ENCODE assay signal across 8 cellular contexts in the genomic region with DNA sequence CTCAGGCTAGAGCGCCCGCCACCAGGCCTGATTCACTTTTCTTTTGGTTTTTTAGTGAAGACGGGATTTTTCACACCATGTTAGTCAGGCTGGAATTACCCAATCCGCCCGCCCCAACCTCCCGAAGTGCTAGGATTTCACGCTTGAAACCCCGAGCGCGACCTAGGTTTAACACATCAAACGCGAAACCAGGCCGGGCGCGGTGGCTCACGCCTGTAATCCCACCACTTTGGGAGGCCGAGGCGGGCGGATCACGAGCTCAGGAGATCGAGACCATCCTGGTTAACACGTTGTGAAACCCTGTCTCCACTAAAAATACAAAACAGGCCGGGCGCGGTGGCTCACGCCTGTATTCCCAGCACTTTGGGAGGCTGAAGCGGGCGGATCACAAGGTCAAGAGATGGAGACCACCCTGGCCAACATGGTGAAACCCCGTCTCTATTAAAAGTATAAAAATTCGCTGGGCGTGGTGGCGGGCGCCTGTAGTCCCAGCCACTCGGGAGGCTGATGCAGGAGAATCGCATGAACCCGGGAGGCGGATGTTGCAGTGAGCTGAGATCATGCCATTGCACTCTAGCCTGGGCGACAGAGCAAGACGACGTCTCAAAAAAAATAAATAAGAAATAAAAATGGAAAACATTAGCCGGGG. TPM values are rescaled to one million over a fixed set of nuclear protein-coding genes. Genes with fewer than 3 reads are reported as not detected.
DNase-seq lines count a peak whose midpoint lies in the region; ATAC-seq and TF ChIP-seq lines count a peak whose summit lies in the region.
"Not testable (repeated sequence)": the region's sequence is repeated elsewhere in the genome, so short reads cannot be mapped to it uniquely, and the experiment has no call there.

No MANE protein-coding gene starts in this region.

- not testable (repeated sequence) for H3K9me2 ChIP-seq in PC-3 (replicated peaks; ENCODE audit: low read length)

- H3F3A ChIP-seq in PC-3 (ENCODE audit: low read length, unreplicated experiment) = not testable (repeated sequence)

- H4K20me1 ChIP-seq in KMS-11 (ENCODE audit: insufficient read depth); PC-3 (ENCODE audit: low read length): not testable (repeated sequence)

- not testable (repeated sequence) for H3K9me3 Mint-ChIP-seq in activated CD8-positive, alpha-beta memory T cell treated with anti-CD3 and anti-CD28 coated beads, Interleukin-2, amount 10 ng/mL, durations not matched to agents 7 days and 5 days (ENCODE audit: low read depth); type B pancreatic cell

- CTCF ChIA-PET in PC-3 (lab: Charles Lee) = interaction anchor here (1.4 kb wide), 1 partner anchor 54 kb away, joined by 7 read pairs; the partner anchor contains the start of gene TMEM179B
- CTCF ChIA-PET in activated CD8-positive, alpha-beta memory T cell treated with anti-CD3 and anti-CD28 coated beads, Interleukin-2, amount 10 ng/mL, durations not matched to agents 7 days and 5 days (lab: Charles Lee) = interaction anchor here (0.6 to 2.9 kb wide), 11 partner anchors 14 to 998 kb away, joined by 3 to 41 read pairs (median 4); partner anchors contain the start of genes HNRNPUL2, MARK2, SLC3A2 and TMEM179B

- peak overlapping the region; percentile 86 for H3K9ac ChIP-seq in KMS-11
- H3K9ac ChIP-seq in PC-3 (ENCODE audit: low read length) = peak overlapping the region; percentile 95

- POLR2A ChIA-PET in PC-3 (lab: Charles Lee; ENCODE audit: unreplicated experiment) = interaction anchor here (0.5 to 2.2 kb wide), 32 partner anchors 9 to 1928 kb away, joined by 3 to 25 read pairs (median 4); partner anchors contain the start of genes C11orf98, CSKMT, GANAB and HNRNPUL2

- DNase-seq in GM06990 (ENCODE audit: extremely low read depth, insufficient read length) (peak; percentile 91), PC-3 (peak; percentile 74), dermis blood vessel endothelial cell (peak; percentile 66), skeletal muscle cell (ENCODE audit: low read depth) (peak; percentile 71), type B pancreatic cell (ENCODE audit: extremely low spot score, unreplicated experiment) (peak; percentile 76)
- peak; percentile 86 for DNase-seq in activated CD8-positive, alpha-beta memory T cell treated with anti-CD3 and anti-CD28 coated beads, Interleukin-2, amount 10 ng/mL, durations not matched to agents 7 days and 5 days
- DNase-seq in kidney epithelial cell (ENCODE audit: low read depth) = not testable (repeated sequence)

- H3K9me3 ChIP-seq in PC-3 (ENCODE audit: low read length) = not testable (repeated sequence)

- peak overlapping the region; percentile 52; the same call in 1 of the 2 replicates for H2AFZ ChIP-seq in KMS-11 (ENCODE audit: low read depth)
- not testable (repeated sequence) for H2AFZ ChIP-seq in PC-3 (ENCODE audit: low read length)

- peak overlapping the region; percentile 95 for H3K27ac ChIP-seq in KMS-11
- H3K27ac ChIP-seq in PC-3 (ENCODE audit: low read length) = peak overlapping the region; percentile 72

- H3K4me2 ChIP-seq in KMS-11 = peak overlapping the region; percentile 90
- peak overlapping the region; percentile 92 for H3K4me2 ChIP-seq in PC-3 (ENCODE audit: low read length)

- not testable (repeated sequence) for H3K27ac Mint-ChIP-seq in activated CD8-positive, alpha-beta memory T cell treated with anti-CD3 and anti-CD28 coated beads, Interleukin-2, amount 10 ng/mL, durations not matched to agents 7 days and 5 days; type B pancreatic cell

- not testable (repeated sequence) for BruUV-seq in PC-3 (replicated peaks; lab: Mats Ljungman, UMichigan)

- peak; percentile 5 for ATAC-seq in PC-3
- ATAC-seq in activated CD8-positive, alpha-beta memory T cell treated with anti-CD3 and anti-CD28 coated beads, Interleukin-2, amount 10 ng/mL, durations not matched to agents 7 days and 5 days = peak; percentile 13

- intact Hi-C loops in PC-3 (cut with micrococcal nuclease) = loop anchor here (1.0 to 2.0 kb wide), 5 partner anchors 9 to 114 kb away; partner anchors contain the start of genes HNRNPUL2, STX5, TEX54 and TMEM179B

- peaks cover 46% of the 10 kb centered on the region for H3K4me1 ChIP-seq in KMS-11 (ENCODE audit: low read depth, poor library complexity, severe bottlenecking)
- not testable (repeated sequence) for H3K4me1 ChIP-seq in PC-3 (ENCODE audit: insufficient read depth, low read length)

- not testable (repeated sequence) for H3K36me3 ChIP-seq in GM06990 (ENCODE audit: control insufficient read depth, insufficient read depth, low read length); KMS-11 (ENCODE audit: insufficient read depth); PC-3 (ENCODE audit: low read depth, low read length); kidney epithelial cell (ENCODE audit: control insufficient read depth, insufficient read depth, low read length)

- H3K27me3 ChIP-seq in GM06990 (replicated peaks; ENCODE audit: control insufficient read depth, insufficient read depth, low read length); KMS-11 (ENCODE audit: insufficient read depth, low read depth); PC-3 (ENCODE audit: low read length); kidney epithelial cell (ENCODE audit: control insufficient read depth, insufficient read depth, low read length): not testable (repeated sequence)

- H3K4me3 Mint-ChIP-seq in activated CD8-positive, alpha-beta memory T cell treated with anti-CD3 and anti-CD28 coated beads, Interleukin-2, amount 10 ng/mL, durations not matched to agents 7 days and 5 days; type B pancreatic cell: not testable (repeated sequence)

- peaks cover 23% of the 10 kb centered on the region for H3K4me1 Mint-ChIP-seq in activated CD8-positive, alpha-beta memory T cell treated with anti-CD3 and anti-CD28 coated beads, Interleukin-2, amount 10 ng/mL, durations not matched to agents 7 days and 5 days
- peaks cover 21% of the 10 kb centered on the region for H3K4me1 Mint-ChIP-seq in type B pancreatic cell (ENCODE audit: unreplicated experiment)

- peaks cover 37% of the 10 kb centered on the region for H3K79me2 ChIP-seq in KMS-11 (ENCODE audit: insufficient read depth, low read depth)
- peaks cover 36% of the 10 kb centered on the region for H3K79me2 ChIP-seq in PC-3 (ENCODE audit: low read length)

- H3K36me3 Mint-ChIP-seq in activated CD8-positive, alpha-beta memory T cell treated with anti-CD3 and anti-CD28 coated beads, Interleukin-2, amount 10 ng/mL, durations not matched to agents 7 days and 5 days = peaks cover 11% of the 10 kb centered on the region
- not testable (repeated sequence) for H3K36me3 Mint-ChIP-seq in type B pancreatic cell

- peak overlapping the region; percentile 84 for H3K4me3 ChIP-seq in GM06990 (replicated peaks; ENCODE audit: low read depth, low read length)
- not testable (repeated sequence) for H3K4me3 ChIP-seq in KMS-11 (IDR thresholded peaks at IDR 0.05; ENCODE audit: insufficient read depth, low read depth, low read length)
- peak overlapping the region; percentile 89 for H3K4me3 ChIP-seq in PC-3 (ENCODE audit: low read length)
- peak overlapping the region; percentile 87 for H3K4me3 ChIP-seq in kidney epithelial cell (ENCODE audit: low read depth, low read length)
- peak overlapping the region; percentile 97 for H3K4me3 ChIP-seq in skeletal muscle cell (ENCODE audit: low read depth, low read length)

- not testable (repeated sequence) for TF ChIP-seq CTCF in GM06990 (IDR thresholded peaks at IDR 0.05; ENCODE audit: insufficient read depth, low read length, poor library complexity, severe bottlenecking); KMS-11 (conservative IDR thresholded peaks at IDR 0.05; ENCODE audit: low read depth, low read length); PC-3 (conservative IDR thresholded peaks at IDR 0.05; ENCODE audit: low read depth, low read length); kidney epithelial cell (IDR thresholded peaks at IDR 0.05; ENCODE audit: insufficient read depth, low read length, poor library complexity, severe bottlenecking); type B pancreatic cell (conservative IDR thresholded peaks at IDR 0.05)

- not testable (repeated sequence) for H3K27me3 Mint-ChIP-seq in activated CD8-positive, alpha-beta memory T cell treated with anti-CD3 and anti-CD28 coated beads, Interleukin-2, amount 10 ng/mL, durations not matched to agents 7 days and 5 days; type B pancreatic cell

RNA-seq across cellular contexts. Expression of gene WDR74, which starts 1.4 kb away (rescaled TPM):
- 217 and 222 TPM in 2 replicates for total RNA-seq in PC-3 (2014; rRNA removed)
- 10 to 100 TPM; 82.9 to 83.9 TPM for total RNA-seq in activated CD8-positive, alpha-beta memory T cell treated with anti-CD3 and anti-CD28 coated beads, Interleukin-2, amount 10 ng/mL, durations not matched to agents 7 days and 5 days
- 39.4 and 46.3 TPM in 2 replicates for total RNA-seq in dermis blood vessel endothelial cell
- total RNA-seq in kidney epithelial cell = 90.2 and 92.8 TPM in 2 replicates
- total RNA-seq in type B pancreatic cell (ENCODE audit: low replicate concordance) = 47.6 and 58.3 TPM in 2 replicates

RNA-seq across cellular contexts. Expression of gene TEX54, which starts 8.2 kb away (rescaled TPM):
- total RNA-seq in PC-3 (2014; rRNA removed) (not detected in 2 replicates), dermis blood vessel endothelial cell (not detected in 2 replicates), kidney epithelial cell (not detected in 2 replicates), type B pancreatic cell (ENCODE audit: low replicate concordance) (not detected in 2 replicates)
- not detected for total RNA-seq in activated CD8-positive, alpha-beta memory T cell treated with anti-CD3 and anti-CD28 coated beads, Interleukin-2, amount 10 ng/mL, durations not matched to agents 7 days and 5 days

RNA-seq across cellular contexts. Expression of gene STX5, which starts 9.0 kb away (rescaled TPM):
- 41.4 and 48.2 TPM in 2 replicates for total RNA-seq in PC-3 (2014; rRNA removed)
- total RNA-seq in activated CD8-positive, alpha-beta memory T cell treated with anti-CD3 and anti-CD28 coated beads, Interleukin-2, amount 10 ng/mL, durations not matched to agents 7 days and 5 days = 10 to 100 TPM; 30.8 to 38.4 TPM
- 34.4 and 36.8 TPM in 2 replicates for total RNA-seq in dermis blood vessel endothelial cell
- total RNA-seq in kidney epithelial cell = 30.2 and 34.3 TPM in 2 replicates
- 42.4 and 51.7 TPM in 2 replicates for total RNA-seq in type B pancreatic cell (ENCODE audit: low replicate concordance)

RNA-seq across cellular contexts. Expression of gene NXF1, which starts 35.6 kb away (rescaled TPM):
- total RNA-seq in PC-3 (2014; rRNA removed) (33.1 and 33.2 TPM in 2 replicates), dermis blood vessel endothelial cell (38.1 and 44.2 TPM in 2 replicates), kidney epithelial cell (40.9 and 41.4 TPM in 2 replicates), type B pancreatic cell (ENCODE audit: low replicate concordance) (111 TPM in 2 replicates)
- 100 to 1,000 TPM in 1 of 2 experiments, 10 to 100 TPM in 1; 93.6 to 120 TPM for total RNA-seq in activated CD8-positive, alpha-beta memory T cell treated with anti-CD3 and anti-CD28 coated beads, Interleukin-2, amount 10 ng/mL, durations not matched to agents 7 days and 5 days

RNA-seq across cellular contexts. Expression of gene SLC3A2, which starts 39.9 kb away (rescaled TPM):
- total RNA-seq in PC-3 (2014; rRNA removed) (243 and 304 TPM in 2 replicates), dermis blood vessel endothelial cell (77.9 and 84.9 TPM in 2 replicates), kidney epithelial cell (441 and 475 TPM in 2 replicates), type B pancreatic cell (ENCODE audit: low replicate concordance) (190 and 287 TPM in 2 replicates)
- 100 to 1,000 TPM; 213 to 259 TPM for total RNA-seq in activated CD8-positive, alpha-beta memory T cell treated with anti-CD3 and anti-CD28 coated beads, Interleukin-2, amount 10 ng/mL, durations not matched to agents 7 days and 5 days
